In genomic region chr10:102085336-102085735, GRCh38 we compare ENCODE assay signal across 34 cellular contexts.
"Had no signal": no experiment of that assay in that cellular context is flagged by ENCODE, and none has a peak within 500 bp of the region (broad histone marks: within the 10 kb centered on the region; RNA-seq: fewer than 3 reads in every experiment).

No MANE protein-coding gene starts in this region.

- H3K4me3 Mint-ChIP-seq: activated B cell treated with CpG ODN at 0.5 μM for 24 hours; activated CD4-positive, alpha-beta T cell treated with anti-CD3 and anti-CD28 coated beads, Interleukin-2, amount 10 ng/mL, durations not matched to agents 24 days and 14 days; activated naive CD4-positive, alpha-beta T cell treated with anti-CD3 and anti-CD28 coated beads for 36 hours; activated naive CD8-positive, alpha-beta T cell; activated T-helper 17 cell treated with anti-CD3 and anti-CD28 coated beads, Interleukin-2, amount 50 U/mL, for 72 hours; T-cell had no signal

- H3K9me3 Mint-ChIP-seq: activated B cell treated with CpG ODN at 0.5 μM for 24 hours; activated CD4-positive, alpha-beta T cell treated with anti-CD3 and anti-CD28 coated beads, Interleukin-2, amount 10 ng/mL, durations not matched to agents 24 days and 14 days; activated naive CD4-positive, alpha-beta T cell treated with anti-CD3 and anti-CD28 coated beads for 36 hours; activated T-helper 17 cell treated with anti-CD3 and anti-CD28 coated beads, Interleukin-2, amount 50 U/mL, for 72 hours; T-cell had no signal

- H3K27me3 ChIP-seq: brain microvascular endothelial cell, cardiac muscle cell, SJCRH30 had no signal

- H3K4me1 ChIP-seq: SJCRH30 had no signal

- H3K9me3 ChIP-seq: SJCRH30 had no signal

- DNase-seq: activated B cell treated with CpG ODN at 0.5 μM for 24 hours; activated CD4-positive, alpha-beta T cell treated with anti-CD3 and anti-CD28 coated beads for 1 hour; activated CD4-positive, alpha-beta T cell treated with anti-CD3 and anti-CD28 coated beads, Interleukin-2, amount 10 ng/mL, durations not matched to agents 24 days and 14 days; activated CD4-positive, alpha-beta T cell treated with anti-CD3 and anti-CD28 coated beads, Interleukin-2, amount 50 U/mL, for 48 hours; activated gamma-delta T cell; activated naive CD4-positive, alpha-beta T cell treated with anti-CD3 and anti-CD28 coated beads for 36 hours; activated T-cell treated with anti-CD3 and anti-CD28 coated beads for 4 hours; activated T-cell treated with anti-CD3 and anti-CD28 coated beads, Interleukin-2, amount 50 U/mL, for 48 hours; amygdala; brain microvascular endothelial cell; Karpas-422; MM.1S; NCI-H1092 treated with DMSO at 0.1 percent for 48 hours; NCI-H1417 treated with DMSO at 0.1 percent for 48 hours; NCI-H1694; NCI-H2029; NCI-H2107; NCI-H2171 treated with DMSO at 0.1 percent for 48 hours; NCI-H226; NCI-H510A; NCI-H526 treated with DMSO at 0.1 percent for 48 hours; NCI-H82; PC-9; SJCRH30; T-cell; T-helper 2 cell; T1000 had no signal

- ATAC-seq: activated T-helper 17 cell treated with anti-CD3 and anti-CD28 coated beads, Interleukin-2, amount 50 U/mL, for 72 hours; K562; SK-N-SH treated with all-trans-retinoic acid at 6 μM for 48 hours; T-cell had no signal

- H3K36me3 ChIP-seq: brain microvascular endothelial cell, cardiac muscle cell, SJCRH30 had no signal

- H3K4me1 Mint-ChIP-seq: activated B cell treated with CpG ODN at 0.5 μM for 24 hours; activated CD4-positive, alpha-beta T cell treated with anti-CD3 and anti-CD28 coated beads, Interleukin-2, amount 10 ng/mL, durations not matched to agents 24 days and 14 days; activated T-helper 17 cell treated with anti-CD3 and anti-CD28 coated beads, Interleukin-2, amount 50 U/mL, for 72 hours; T-cell had no signal

- H3K36me3 Mint-ChIP-seq: activated naive CD8-positive, alpha-beta T cell had no signal

- FAIRE-seq: astrocyte, K562, TTC549 had no signal

- H3K4me3 ChIP-seq: cardiac muscle cell, K562, PC-9, SJCRH30 had no signal

- H3K27ac Mint-ChIP-seq: activated B cell treated with CpG ODN at 0.5 μM for 24 hours; activated CD4-positive, alpha-beta T cell treated with anti-CD3 and anti-CD28 coated beads, Interleukin-2, amount 10 ng/mL, durations not matched to agents 24 days and 14 days; activated naive CD4-positive, alpha-beta T cell treated with anti-CD3 and anti-CD28 coated beads for 36 hours; activated naive CD8-positive, alpha-beta T cell; activated T-helper 17 cell treated with anti-CD3 and anti-CD28 coated beads, Interleukin-2, amount 50 U/mL, for 72 hours; T-cell had no signal

- H3K27ac ChIP-seq: brain microvascular endothelial cell, cardiac muscle cell, PC-9, SJCRH30 had no signal
